In the genomic region with DNA sequence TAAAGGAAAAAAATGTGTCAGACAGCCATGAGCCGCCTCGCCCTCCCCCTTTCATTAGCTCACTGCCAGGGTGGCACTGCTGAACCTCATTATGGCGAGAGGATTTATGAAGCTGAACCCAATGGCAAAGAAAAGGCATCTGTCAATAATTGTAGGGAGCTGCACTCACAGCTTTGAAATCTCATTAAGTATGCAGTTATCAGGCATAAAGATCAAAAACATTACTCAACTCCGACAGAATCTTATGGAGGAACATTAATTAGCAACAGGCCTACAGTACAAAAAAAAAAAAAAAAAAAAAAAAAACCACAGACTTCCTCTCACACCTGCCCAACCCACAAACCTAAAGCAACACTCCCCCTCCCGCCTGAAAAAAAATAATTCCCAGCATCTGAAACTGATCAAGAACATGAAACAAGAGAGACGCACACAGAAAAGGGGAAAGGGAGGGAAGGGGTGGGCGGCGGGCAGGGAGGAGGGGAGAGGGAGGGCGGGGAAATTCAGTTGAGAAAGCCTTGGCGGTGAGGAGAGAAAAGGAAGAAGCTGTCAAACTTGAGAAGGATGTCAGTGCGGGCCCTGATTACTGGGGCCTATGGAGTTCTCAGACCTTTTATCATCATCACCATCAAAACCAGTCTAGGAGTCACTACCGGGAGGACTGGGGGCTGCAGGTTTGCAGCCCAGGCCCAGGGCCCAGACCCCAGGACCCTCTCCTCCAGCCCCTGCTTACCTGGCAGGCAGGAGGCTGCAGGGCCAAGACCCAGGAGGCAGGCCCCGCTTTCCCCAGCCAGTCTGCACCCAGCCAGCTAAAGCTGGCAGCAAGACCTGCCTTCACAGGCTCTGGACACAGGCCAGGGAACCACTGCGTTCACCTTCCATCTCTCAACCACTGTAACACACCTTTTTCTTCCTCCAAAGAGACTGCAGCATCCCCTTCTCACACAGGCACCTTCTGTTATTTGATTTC, we compare ENCODE assay signal across 10 cellular contexts. TPM values are rescaled to one million over a fixed set of nuclear protein-coding genes. Genes with fewer than 3 reads are reported as not detected.
DNase-seq lines count a peak whose midpoint lies in the region; ATAC-seq, FAIRE-seq and TF ChIP-seq lines count a peak whose summit lies in the region.
"Had no signal": no experiment of that assay in that cellular context is flagged by ENCODE, and none has a peak within 500 bp of the region (broad histone marks: within the 10 kb centered on the region; RNA-seq: fewer than 3 reads in every experiment).

No MANE protein-coding gene starts in this region.

- H3K27me3 ChIP-seq in Loucy (ENCODE audit: insufficient read depth, low read length, poor library complexity, severe bottlenecking) = no peaks in the 10 kb centered on the region
- peaks cover 2 to 3% of the 10 kb centered on the region in 2 donors for H3K27me3 ChIP-seq in naive thymus-derived CD4-positive, alpha-beta T cell (ENCODE audit: control insufficient read depth in 2 of 2, insufficient read depth in 2 of 2, low read length in 2 of 2)

- intact Hi-C loops in naive thymus-derived CD4-positive, alpha-beta T cell (cut with micrococcal nuclease) = loop anchor here (1.0 to 5.0 kb wide), 4 partner anchors 9 to 128 kb away; a partner anchor contains a TSS

- peaks cover 10% of the 10 kb centered on the region for H3K4me1 ChIP-seq in Loucy (ENCODE audit: insufficient read depth, low read length, poor library complexity, severe bottlenecking)
- H3K4me1 ChIP-seq in naive thymus-derived CD4-positive, alpha-beta T cell (ENCODE audit: control insufficient read depth in 2 of 2, insufficient read depth in 2 of 2, low read length in 2 of 2) = peaks cover 22 to 24% of the 10 kb centered on the region in 2 donors

- peak; percentile 34 for DNase-seq in CD1c-positive myeloid dendritic cell (ENCODE audit: extremely low spot score)
- no peak for DNase-seq in activated naive CD8-positive, alpha-beta T cell treated with anti-CD3 and anti-CD28 coated beads, Interleukin-2, amount 10 ng/mL, durations not matched to agents 7 days and 5 days
- DNase-seq in naive thymus-derived CD4-positive, alpha-beta T cell = peak in 6 of 9 donors; percentile 39 to 47 (median 45)
- no peak for DNase-seq in effector CD8-positive, alpha-beta T cell (lab: John Stamatoyannopoulos, UW)
- DNase-seq in glomerular visceral epithelial cell (ENCODE audit: extremely low spot score) = no peak
- no peak for DNase-seq in urothelium cell line (ENCODE audit: low spot score)
- DNase-seq: NCI-H1436 treated with DMSO at 0.1 percent for 48 hours had no signal

- H3K4me3 ChIP-seq in Loucy (ENCODE audit: low read length, poor library complexity, severe bottlenecking) = peak overlapping the region; percentile 37
- peak overlapping the region; percentile 39 for H3K4me3 ChIP-seq in naive thymus-derived CD4-positive, alpha-beta T cell (ENCODE audit: low read length)
- H3K4me3 ChIP-seq: cardiac muscle cell had no signal

- no peaks in the 10 kb centered on the region for H3K36me3 Mint-ChIP-seq in activated naive CD8-positive, alpha-beta T cell treated with anti-CD3 and anti-CD28 coated beads, Interleukin-2, amount 10 ng/mL, durations not matched to agents 7 days and 5 days
- no peaks in the 10 kb centered on the region for H3K36me3 Mint-ChIP-seq in naive thymus-derived CD4-positive, alpha-beta T cell

- H3K27ac Mint-ChIP-seq in activated naive CD8-positive, alpha-beta T cell treated with anti-CD3 and anti-CD28 coated beads, Interleukin-2, amount 10 ng/mL, durations not matched to agents 7 days and 5 days = peak overlapping the region; percentile 56
- H3K27ac Mint-ChIP-seq in naive thymus-derived CD4-positive, alpha-beta T cell = peak overlapping the region; percentile 44 to 89 (median 78)

- no peaks in the 10 kb centered on the region for H3F3A ChIP-seq in Loucy (ENCODE audit: low read depth)

- no peak overlapping the region for H3K27ac ChIP-seq in naive thymus-derived CD4-positive, alpha-beta T cell (ENCODE audit: low read depth, low read length)
- H3K27ac ChIP-seq: cardiac muscle cell had no signal

- H4K20me1 ChIP-seq in Loucy (ENCODE audit: insufficient read depth, low read length, poor library complexity, severe bottlenecking) = peaks cover 9% of the 10 kb centered on the region

- CTCF ChIA-PET in naive thymus-derived CD4-positive, alpha-beta T cell (lab: Charles Lee) = interaction anchor here (0.6 to 0.7 kb wide), 3 partner anchors 361 to 1742 kb away, joined by 3 to 4 read pairs (median 3); no protein-coding TSS in a partner anchor

- H3K79me2 ChIP-seq in Loucy (ENCODE audit: insufficient read depth, low read length) = peaks cover 7% of the 10 kb centered on the region; the same call in 1 of the 2 replicates

- no peaks in the 10 kb centered on the region for H3K9me2 ChIP-seq in Loucy (replicated peaks; ENCODE audit: low read depth, low read length)

- no peaks in the 10 kb centered on the region for H3K9me3 Mint-ChIP-seq in activated naive CD8-positive, alpha-beta T cell treated with anti-CD3 and anti-CD28 coated beads, Interleukin-2, amount 10 ng/mL, durations not matched to agents 7 days and 5 days
- H3K9me3 Mint-ChIP-seq in naive thymus-derived CD4-positive, alpha-beta T cell = no peaks in the 10 kb centered on the region

- peak overlapping the region; percentile 47 for H3K4me2 ChIP-seq in Loucy (ENCODE audit: low read depth, low read length, poor library complexity, severe bottlenecking)

- peaks cover 18% of the 10 kb centered on the region for H3K4me1 Mint-ChIP-seq in activated naive CD8-positive, alpha-beta T cell treated with anti-CD3 and anti-CD28 coated beads, Interleukin-2, amount 10 ng/mL, durations not matched to agents 7 days and 5 days
- peaks cover 21 to 43% (median 37%) of the 10 kb centered on the region in 7 donors for H3K4me1 Mint-ChIP-seq in naive thymus-derived CD4-positive, alpha-beta T cell

- FAIRE-seq in urothelium cell line (lab: Jason Lieb, UNC) = no peak

- peaks cover 78% of the 10 kb centered on the region for H3K27me3 Mint-ChIP-seq in activated naive CD8-positive, alpha-beta T cell treated with anti-CD3 and anti-CD28 coated beads, Interleukin-2, amount 10 ng/mL, durations not matched to agents 7 days and 5 days
- peaks cover 0 to 64% (median 10%) of the 10 kb centered on the region in 5 donors for H3K27me3 Mint-ChIP-seq in naive thymus-derived CD4-positive, alpha-beta T cell

- H3K9ac ChIP-seq in Loucy (ENCODE audit: low read depth, low read length, poor library complexity, severe bottlenecking) = no peak overlapping the region

- H3K36me3 ChIP-seq in Loucy (ENCODE audit: insufficient read depth, low read length) = no peaks in the 10 kb centered on the region
- no peaks in the 10 kb centered on the region for H3K36me3 ChIP-seq in naive thymus-derived CD4-positive, alpha-beta T cell (ENCODE audit: control insufficient read depth in 2 of 3, insufficient read depth in 3 of 3, low read length in 3 of 3)
- H3K36me3 ChIP-seq: cardiac muscle cell had no signal

- H2AFZ ChIP-seq in Loucy (ENCODE audit: low read length) = no peak overlapping the region

- ATAC-seq in activated naive CD8-positive, alpha-beta T cell treated with anti-CD3 and anti-CD28 coated beads, Interleukin-2, amount 10 ng/mL, durations not matched to agents 7 days and 5 days (ENCODE audit: low read depth) = peak; percentile 39
- peak; percentile 68 for ATAC-seq in naive thymus-derived CD4-positive, alpha-beta T cell
- ATAC-seq in HG03175 (IDR thresholded peaks at IDR 0.05; ENCODE audit: unreplicated experiment) = no peak

- H3K4me3 Mint-ChIP-seq in activated naive CD8-positive, alpha-beta T cell treated with anti-CD3 and anti-CD28 coated beads, Interleukin-2, amount 10 ng/mL, durations not matched to agents 7 days and 5 days = peak overlapping the region; percentile 64
- peak overlapping the region; percentile 52 to 86 (median 74) for H3K4me3 Mint-ChIP-seq in naive thymus-derived CD4-positive, alpha-beta T cell

- TF ChIP-seq CTCF in Loucy (conservative IDR thresholded peaks at IDR 0.05; ENCODE audit: low read length) = no peak

- POLR2A ChIA-PET in activated naive CD8-positive, alpha-beta T cell treated with anti-CD3 and anti-CD28 coated beads, Interleukin-2, amount 10 ng/mL, durations not matched to agents 7 days and 5 days (lab: Charles Lee) = no interaction called here
- POLR2A ChIA-PET in naive thymus-derived CD4-positive, alpha-beta T cell (lab: Charles Lee) = no interaction called here

- H3K9me3 ChIP-seq in Loucy (ENCODE audit: insufficient read depth, low read depth, low read length) = no peaks in the 10 kb centered on the region
- no peaks in the 10 kb centered on the region for H3K9me3 ChIP-seq in naive thymus-derived CD4-positive, alpha-beta T cell (ENCODE audit: control insufficient read depth in 2 of 3, low read length in 3 of 3)

RNA-seq across cellular contexts. Expression of a gene that starts 8.9 kb away (rescaled TPM):
- under 1 TPM; 0.45 to 1.00 TPM for total RNA-seq in activated naive CD8-positive, alpha-beta T cell treated with anti-CD3 and anti-CD28 coated beads, Interleukin-2, amount 10 ng/mL, durations not matched to agents 7 days and 5 days
- total RNA-seq in naive thymus-derived CD4-positive, alpha-beta T cell = 1 to 10 TPM in 2 of 5 experiments, under 1 TPM in 3; 0.08 to 6.0 (median 0.19) TPM
- under 1 TPM in 1 of 2 donors, not detected in 1; 0.21 TPM for polyA plus RNA-seq in naive thymus-derived CD4-positive, alpha-beta T cell

Comparison
In these comparisons a context has a peak if more than half of its experiments do, and no peak if none do; other contexts are left out.
1. DNase-seq: peak in CD1c-positive myeloid dendritic cell (single experiment) and naive thymus-derived CD4-positive, alpha-beta T cell (6 of 9); none in activated naive CD8-positive, alpha-beta T cell treated with anti-CD3 and anti-CD28 coated beads, Interleukin-2, amount 10 ng/mL, durations not matched to agents 7 days and 5 days (single experiment), effector CD8-positive, alpha-beta T cell (single experiment), glomerular visceral epithelial cell (single experiment) and urothelium cell line (single experiment).